ENCODE assay signal across 11 cellular contexts in genomic region chr19:13024958-13025653, GRCh38. TPM values are rescaled to one million over a fixed set of nuclear protein-coding genes. Genes with fewer than 3 reads are reported as not detected.
DNase-seq lines count a peak whose midpoint lies in the region; ATAC-seq lines count a peak whose summit lies in the region.
"Had no signal": no experiment of that assay in that cellular context is flagged by ENCODE, and none has a peak within 500 bp of the region (broad histone marks: within the 10 kb centered on the region; RNA-seq: fewer than 3 reads in every experiment).

No MANE protein-coding gene starts in this region.

- POLR2A ChIA-PET in naive thymus-derived CD8-positive, alpha-beta T cell (lab: Charles Lee): interaction anchor here (0.7 kb wide), 1 partner anchor 36 kb away, joined by 4 read pairs; no protein-coding TSS in a partner anchor

- H3K4me3 ChIP-seq in ACC112 (ENCODE audit: low read depth, low read length): peak overlapping the region; percentile 85

- no peaks in the 10 kb centered on the region for H3K36me3 Mint-ChIP-seq in effector memory CD8-positive, alpha-beta T cell (ENCODE audit: insufficient read depth)
- H3K36me3 Mint-ChIP-seq in naive thymus-derived CD8-positive, alpha-beta T cell: peaks cover 11 to 32% (median 11%) of the 10 kb centered on the region in 3 donors

- DNase-seq in NCI-H1105 treated with DMSO at 0.1 percent for 48 hours (lab: John Stamatoyannopoulos, UW): peak; percentile 37
- no peak for DNase-seq in effector memory CD8-positive, alpha-beta T cell
- peak in 1 of 10 donors; percentile 52 for DNase-seq in naive thymus-derived CD8-positive, alpha-beta T cell
- DNase-seq in T-helper 2 cell: no peak
- DNase-seq in T-helper 9 cell: no peak
- no peak for DNase-seq in activated CD8-positive, alpha-beta memory T cell treated with anti-CD3 and anti-CD28 coated beads, Interleukin-2, amount 50 U/mL, for 4 hours
- DNase-seq: activated CD4-positive, alpha-beta T cell treated with anti-CD3 and anti-CD28 coated beads for 4 hours; MV-4-11 had no signal

- peaks cover 32 to 92% of the 10 kb centered on the region in 2 donors for H3K27me3 Mint-ChIP-seq in effector memory CD8-positive, alpha-beta T cell
- H3K27me3 Mint-ChIP-seq in naive thymus-derived CD8-positive, alpha-beta T cell: peaks cover 10 to 36% (median 24%) of the 10 kb centered on the region in 5 donors

- H3K27ac ChIP-seq in ACC112 (ENCODE audit: low read depth, low read length): peak overlapping the region; percentile 47; the same call in 1 of the 2 replicates

- H3K4me1 Mint-ChIP-seq in effector memory CD8-positive, alpha-beta T cell (ENCODE audit: low read depth in 2 of 2): peaks cover 12 to 17% of the 10 kb centered on the region in 2 donors
- peaks cover 13 to 34% (median 30%) of the 10 kb centered on the region in 4 donors for H3K4me1 Mint-ChIP-seq in naive thymus-derived CD8-positive, alpha-beta T cell

- no peaks in the 10 kb centered on the region for H3K9me3 Mint-ChIP-seq in effector memory CD8-positive, alpha-beta T cell
- H3K9me3 Mint-ChIP-seq in naive thymus-derived CD8-positive, alpha-beta T cell: no peaks in the 10 kb centered on the region

- peaks cover 80% of the 10 kb centered on the region for H3K79me2 ChIP-seq in ACC112 (ENCODE audit: control insufficient read depth, insufficient read depth, low read length, unreplicated experiment)

- H3K27ac Mint-ChIP-seq in effector memory CD8-positive, alpha-beta T cell: no peak overlapping the region
- H3K27ac Mint-ChIP-seq in naive thymus-derived CD8-positive, alpha-beta T cell: no peak overlapping the region

- peak overlapping the region; percentile 63 to 73 for H3K4me3 Mint-ChIP-seq in effector memory CD8-positive, alpha-beta T cell
- H3K4me3 Mint-ChIP-seq in naive thymus-derived CD8-positive, alpha-beta T cell: peak overlapping the region in 8 of 10 donors; percentile 15 to 89 (median 48)

- no peak overlapping the region for H2AFZ ChIP-seq in ACC112 (ENCODE audit: low read length, unreplicated experiment)

- no peak for ATAC-seq in effector memory CD8-positive, alpha-beta T cell (replicated peaks)
- no peak for ATAC-seq in naive thymus-derived CD8-positive, alpha-beta T cell
- no peak for ATAC-seq in GM19463 (IDR thresholded peaks at IDR 0.05; ENCODE audit: unreplicated experiment)
- ATAC-seq: HCT116 had no signal

- H3K36me3 ChIP-seq in ACC112 (ENCODE audit: insufficient read depth, low read length): 0 out of 2 replicates have a peak, but pooled peaks cover 5% of the 10 kb centered on the region

- peaks cover 41% of the 10 kb centered on the region for H3K4me1 ChIP-seq in ACC112 (ENCODE audit: control insufficient read depth, insufficient read depth, low read length, unreplicated experiment)

- H3K27me3 ChIP-seq in ACC112 (ENCODE audit: insufficient read depth, low read length): no peaks in the 10 kb centered on the region

RNA-seq across cellular contexts. Expression of gene NFIX, which starts 29.8 kb away (rescaled TPM):
- 1 to 10 TPM; 4.9 to 8.6 TPM for total RNA-seq in naive thymus-derived CD8-positive, alpha-beta T cell
- polyA plus RNA-seq in naive thymus-derived CD8-positive, alpha-beta T cell: 1 to 10 TPM in 1 of 3 donors, under 1 TPM in 1, not detected in 1; 0.68 to 1.5 TPM

RNA-seq across cellular contexts. Expression of gene DAND5, which starts 55.7 kb away (rescaled TPM):
- total RNA-seq in naive thymus-derived CD8-positive, alpha-beta T cell: not detected
- not detected for polyA plus RNA-seq in naive thymus-derived CD8-positive, alpha-beta T cell
